In the genomic region with DNA sequence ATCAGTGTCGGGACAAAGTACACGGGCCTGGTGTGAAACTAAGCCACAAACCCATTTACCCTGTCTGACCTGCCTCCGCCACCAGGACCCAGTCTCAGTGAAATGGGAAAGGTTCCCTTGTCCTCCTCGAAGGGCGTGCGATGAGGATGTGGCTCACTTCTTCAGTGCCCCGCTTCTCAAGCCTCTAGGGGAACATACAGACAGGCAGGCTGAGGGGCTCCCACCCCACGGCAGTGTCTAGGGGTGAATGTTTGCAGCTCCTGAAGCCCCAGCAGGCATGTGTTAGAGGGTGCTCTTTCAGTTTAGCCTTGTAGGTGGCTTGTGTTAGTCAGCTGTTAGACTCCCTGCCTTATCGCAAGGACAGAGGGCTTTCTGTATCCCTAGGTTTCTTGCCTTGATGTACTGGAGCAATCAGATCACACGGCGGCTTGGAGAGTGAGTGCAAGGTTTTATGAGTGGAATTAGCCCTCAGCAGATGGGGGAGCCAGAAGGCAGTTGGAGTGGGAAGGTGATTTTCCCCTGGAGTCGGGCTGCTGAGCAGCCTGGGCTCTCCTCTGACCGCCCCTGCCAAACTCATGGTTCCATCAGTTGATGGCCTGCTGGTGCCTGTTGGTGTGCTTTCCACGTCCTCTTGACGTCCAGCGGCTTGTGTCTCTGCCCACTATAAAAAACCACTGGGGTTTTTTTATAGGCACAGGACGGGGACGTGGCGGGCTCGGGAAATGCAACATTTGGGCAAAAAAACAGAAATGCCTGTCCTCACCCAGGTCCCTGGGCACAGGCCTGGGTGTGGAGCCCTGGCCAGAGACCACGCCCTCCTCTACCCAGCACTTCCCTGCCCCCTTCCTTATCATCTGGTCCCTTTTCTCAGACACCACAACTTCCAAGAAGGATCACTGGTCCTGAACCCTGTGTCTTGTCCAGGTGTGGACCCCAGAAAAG, we compare ENCODE assay signal across 7 cellular contexts. TPM values are rescaled to one million over a fixed set of nuclear protein-coding genes. Genes with fewer than 3 reads are reported as not detected.
DNase-seq lines count a peak whose midpoint lies in the region; TF ChIP-seq lines count a peak whose summit lies in the region.

No MANE protein-coding gene starts in this region.

- H3K4me1 Mint-ChIP-seq in HFFc6 (ENCODE audit: low read depth) (peaks cover 11% of the 10 kb centered on the region), mesothelial cell of epicardium (peaks cover 8% of the 10 kb centered on the region)

- DNase-seq in ELR (ENCODE audit: low read depth), result peak; percentile 69
- DNase-seq in HFFc6, result peak; percentile 10
- peak; percentile 63 for DNase-seq in RPMI7951 (ENCODE audit: low read depth)
- no peak for DNase-seq in cardiac fibroblast (ENCODE audit: low read depth in 2 of 2)
- no peak for DNase-seq in mesothelial cell of epicardium (ENCODE audit: low spot score in 2 of 2, unreplicated experiment in 2 of 2)
- no peak for DNase-seq in NCI-H1436 treated with DMSO at 0.1 percent for 48 hours (lab: John Stamatoyannopoulos, UW)
- DNase-seq in NCI-H1436 (lab: John Stamatoyannopoulos, UW), result no peak

- peak overlapping the region; percentile 93 to 94 for H3K4me3 ChIP-seq in cardiac fibroblast (replicated peaks in 1 of 2; ENCODE audit: low read depth in 2 of 2, low read length in 2 of 2)

- peaks cover 2% of the 10 kb centered on the region; the same call in 1 of the 2 replicates for H3K27me3 Mint-ChIP-seq in HFFc6 (ENCODE audit: insufficient read depth)
- no peaks in the 10 kb centered on the region for H3K27me3 Mint-ChIP-seq in mesothelial cell of epicardium (ENCODE audit: low read depth)

- no peaks in the 10 kb centered on the region for H3K36me3 Mint-ChIP-seq in HFFc6 (ENCODE audit: low read depth)
- peaks cover 7% of the 10 kb centered on the region for H3K36me3 Mint-ChIP-seq in mesothelial cell of epicardium

- H3K4me3 Mint-ChIP-seq in HFFc6 (peak overlapping the region; percentile 96), mesothelial cell of epicardium (peak overlapping the region; percentile 91)

- TF ChIP-seq CTCF in HFFc6 (IDR thresholded peaks at IDR 0.05) (peak; percentile 38; the same call in 1 of the 2 replicates), cardiac fibroblast (IDR thresholded peaks at IDR 0.05; ENCODE audit: low read depth, low read length) (peak; percentile 27), mesothelial cell of epicardium (IDR thresholded peaks at IDR 0.05; ENCODE audit: unreplicated experiment) (no peak)

- H3K9me3 Mint-ChIP-seq in HFFc6 (no peaks in the 10 kb centered on the region), mesothelial cell of epicardium (no peaks in the 10 kb centered on the region)

- H3K27ac Mint-ChIP-seq in HFFc6 (peak overlapping the region; percentile 89), mesothelial cell of epicardium (peak overlapping the region; percentile 95)

RNA-seq across cellular contexts. Expression of a gene that starts 0.8 kb away (rescaled TPM):
- 10 to 100 TPM; 35.6 to 57.6 (median 45.9) TPM for total RNA-seq in HFFc6 (2021; fragmentation: NEBNext Ultra II Directional; extraction: Animal tissue kit (Norgen Biotek cat#: 25700))
- 131 and 171 TPM in 2 replicates for total RNA-seq in RPMI7951 (2014; rRNA removed; shearing (Covaris generic))
- 16.1 to 19.2 TPM (median 17.3 TPM) in 3 replicates for total RNA-seq in mesothelial cell of epicardium

RNA-seq across cellular contexts. Expression of a gene that starts 0.8 kb away (rescaled TPM):
- total RNA-seq in HFFc6 (2021; fragmentation: NEBNext Ultra II Directional; extraction: Animal tissue kit (Norgen Biotek cat#: 25700)), result 10 to 100 TPM; 25.9 to 30.5 (median 27.5) TPM
- 36.4 and 36.8 TPM in 2 replicates for total RNA-seq in RPMI7951 (2014; rRNA removed; shearing (Covaris generic))
- 25.2 to 26.1 TPM (median 25.3 TPM) in 3 replicates for total RNA-seq in mesothelial cell of epicardium

RNA-seq across cellular contexts. Expression of a gene that starts 10.1 kb away (rescaled TPM):
- 10 to 100 TPM; 34.6 to 44.8 (median 40.2) TPM for total RNA-seq in HFFc6 (2021; fragmentation: NEBNext Ultra II Directional; extraction: Animal tissue kit (Norgen Biotek cat#: 25700))
- total RNA-seq in RPMI7951 (2014; rRNA removed; shearing (Covaris generic)), result 133 and 165 TPM in 2 replicates
- total RNA-seq in mesothelial cell of epicardium, result 39.0 to 45.0 TPM (median 41.2 TPM) in 3 replicates

Comparison
In these comparisons a context has a peak if more than half of its experiments do, and no peak if none do; other contexts are left out.
1. DNase-seq: peak in ELR (single experiment), HFFc6 (single experiment) and RPMI7951 (single experiment); none in cardiac fibroblast (0 of 2), mesothelial cell of epicardium (0 of 2), NCI-H1436 treated with DMSO at 0.1 percent for 48 hours (single experiment) and NCI-H1436 (single experiment).